Comparison of ENCODE assay signal across 10 cellular contexts in genomic region chr10:80509403-80510161, GRCh38. TPM values are rescaled to one million over a fixed set of nuclear protein-coding genes. Genes with fewer than 3 reads are reported as not detected.
DNase-seq lines count a peak whose midpoint lies in the region; ATAC-seq and TF ChIP-seq lines count a peak whose summit lies in the region.
"Had no signal": no experiment of that assay in that cellular context is flagged by ENCODE, and none has a peak within 500 bp of the region (broad histone marks: within the 10 kb centered on the region; RNA-seq: fewer than 3 reads in every experiment).

No MANE protein-coding gene starts in this region.

- H3K4me1 ChIP-seq in HCT116 (ENCODE audit: control insufficient read depth in 1 of 2, insufficient read depth in 2 of 2, low read length in 2 of 2) (peaks cover 55 to 67% of the 10 kb centered on the region in 2 experiments), sigmoid colon (peaks cover 0 to 23% (median 14%) of the 10 kb centered on the region in 4 donors)

- POLR2A ChIA-PET in HCT116 (lab: Charles Lee) = interaction anchor here (1.0 kb wide), 1 partner anchor 26 kb away, joined by 3 read pairs; no protein-coding TSS in a partner anchor
- POLR2A ChIA-PET in activated naive CD8-positive, alpha-beta T cell treated with anti-CD3 and anti-CD28 coated beads, Interleukin-2, amount 10 ng/mL, durations not matched to agents 7 days and 5 days (lab: Charles Lee) = interaction anchor here (2.3 kb wide), 1 partner anchor 9 kb away, joined by 5 read pairs; no protein-coding TSS in a partner anchor

- H2AFZ ChIP-seq in HCT116 (ENCODE audit: low read depth, low read length, poor library complexity, severe bottlenecking) = no peak overlapping the region

- no TSS peak for BruUV-seq in HCT116 (replicated peaks; lab: Mats Ljungman, UMichigan)

- H3K9ac ChIP-seq in HCT116 (ENCODE audit: low read length) = peak overlapping the region; percentile 37

- no peak for TF ChIP-seq EP300 in sigmoid colon (IDR thresholded peaks at IDR 0.05)

- TF ChIP-seq POLR2A in HCT116 (IDR thresholded peaks at IDR 0.05; ENCODE audit: borderline replicate concordance, extremely low read depth, insufficient read depth, insufficient read length) = no peak
- no peak for TF ChIP-seq POLR2A in sigmoid colon (IDR thresholded peaks at IDR 0.05)

- H3K4me3 ChIP-seq in HCT116 (replicated peaks in 1 of 2; ENCODE audit: low read depth in 1 of 2, low read length in 2 of 2) (peak overlapping the region; percentile 7 to 41), sigmoid colon (no peak overlapping the region)
- H3K4me3 ChIP-seq: SK-N-MC had no signal

- H3K27me3 Mint-ChIP-seq in activated naive CD8-positive, alpha-beta T cell treated with anti-CD3 and anti-CD28 coated beads, Interleukin-2, amount 10 ng/mL, durations not matched to agents 7 days and 5 days = no peaks in the 10 kb centered on the region

- H3K9me3 ChIP-seq in HCT116 (ENCODE audit: control insufficient read depth in 1 of 2, insufficient read depth in 1 of 2, low read depth in 1 of 2, low read length in 2 of 2) = no peaks in the 10 kb centered on the region
- H3K9me3 ChIP-seq in sigmoid colon = no peaks in the 10 kb centered on the region

- DNase-seq in HCT116 (ENCODE audit: low read depth, low spot score) = no peak
- DNase-seq in activated naive CD8-positive, alpha-beta T cell treated with anti-CD3 and anti-CD28 coated beads, Interleukin-2, amount 10 ng/mL, durations not matched to agents 7 days and 5 days = no peak
- peak; percentile 52 for DNase-seq in Right ventricle myocardium superior
- DNase-seq in sigmoid colon = peak; percentile 63
- no peak for DNase-seq in GOT3 (lab: John Stamatoyannopoulos, UW)
- no peak for DNase-seq in CD1c-positive myeloid dendritic cell (ENCODE audit: extremely low spot score)
- DNase-seq in DMS153 treated with DMSO at 0.1 percent for 48 hours (lab: John Stamatoyannopoulos, UW; ENCODE audit: unreplicated experiment) = no peak

- peaks cover 34% of the 10 kb centered on the region for H3K36me3 Mint-ChIP-seq in activated naive CD8-positive, alpha-beta T cell treated with anti-CD3 and anti-CD28 coated beads, Interleukin-2, amount 10 ng/mL, durations not matched to agents 7 days and 5 days

- no peaks in the 10 kb centered on the region for H3K27me3 ChIP-seq in HCT116 (ENCODE audit: insufficient read depth, low read length)
- no peaks in the 10 kb centered on the region for H3K27me3 ChIP-seq in sigmoid colon

- H3K4me3 Mint-ChIP-seq in activated naive CD8-positive, alpha-beta T cell treated with anti-CD3 and anti-CD28 coated beads, Interleukin-2, amount 10 ng/mL, durations not matched to agents 7 days and 5 days = no peak overlapping the region

- H3K4me1 Mint-ChIP-seq in activated naive CD8-positive, alpha-beta T cell treated with anti-CD3 and anti-CD28 coated beads, Interleukin-2, amount 10 ng/mL, durations not matched to agents 7 days and 5 days = peaks cover 35% of the 10 kb centered on the region

- H3K27ac Mint-ChIP-seq in activated naive CD8-positive, alpha-beta T cell treated with anti-CD3 and anti-CD28 coated beads, Interleukin-2, amount 10 ng/mL, durations not matched to agents 7 days and 5 days = peak overlapping the region; percentile 62

- ATAC-seq in HCT116 (peak; percentile 49), Right ventricle myocardium superior (ENCODE audit: poor library complexity) (peak; percentile 30), HG03108 (IDR thresholded peaks at IDR 0.05; ENCODE audit: unreplicated experiment) (no peak)
- no peak for ATAC-seq in activated naive CD8-positive, alpha-beta T cell treated with anti-CD3 and anti-CD28 coated beads, Interleukin-2, amount 10 ng/mL, durations not matched to agents 7 days and 5 days (ENCODE audit: low read depth)

- TF ChIP-seq RAD21 in HCT116 (IDR thresholded peaks at IDR 0.05; ENCODE audit: low read depth) = no peak

- H3K4me2 ChIP-seq in HCT116 (ENCODE audit: low read length) = peak overlapping the region; percentile 60

- RAD21 ChIA-PET in HCT116 (lab: Charles Lee; ENCODE audit: low non-redundant PET in 1 of 2, low total read pairs in 2 of 2, uncharacterized antibody in 2 of 2, unreplicated experiment in 2 of 2) = no interaction called here

- no peaks in the 10 kb centered on the region for H4K20me1 ChIP-seq in HCT116 (ENCODE audit: insufficient read depth)

- TF ChIP-seq CTCF in HCT116 (IDR thresholded peaks at IDR 0.05 in 2 of 3, conservative IDR thresholded peaks at IDR 0.05 in 1 of 3; ENCODE audit: borderline replicate concordance in 1 of 3, insufficient read depth in 1 of 3, low read depth in 2 of 3, low read length in 2 of 3) = no peak
- TF ChIP-seq CTCF in sigmoid colon (IDR thresholded peaks at IDR 0.05) = no peak

- 80 to 89% methylated on average over 18 of the region's 18 CpGs for WGBS in sigmoid colon, 2 donors

- H3K36me3 ChIP-seq in HCT116 (ENCODE audit: control insufficient read depth in 1 of 2, insufficient read depth in 2 of 2, low read length in 2 of 2) (peaks cover 18 to 32% of the 10 kb centered on the region in 2 experiments; a peak in 3 of 4 replicates), sigmoid colon (peaks cover 6 to 63% (median 33%) of the 10 kb centered on the region in 4 donors)

- CTCF ChIA-PET in HCT116 (lab: Charles Lee) = interaction anchor here (0.7 to 4.1 kb wide), 3 partner anchors 51 to 127 kb away, joined by 3 to 16 read pairs (median 5); no protein-coding TSS in a partner anchor

- H3K27ac ChIP-seq in HCT116 (ENCODE audit: low read depth, low read length) (peak overlapping the region; percentile 61), sigmoid colon (peak overlapping the region in 3 of 4 donors; percentile 1 to 55 (median 2))
- H3K27ac ChIP-seq: HL-60, SK-N-MC had no signal

- intact Hi-C loops in HCT116 (cut with micrococcal nuclease) = loop anchor here (10.0 kb wide), 1 partner anchor 255 kb away; no protein-coding TSS in a partner anchor
- intact Hi-C loops in Right ventricle myocardium superior (cut with DNase I) = loop anchor here (5.0 kb wide), 1 partner anchor 122 kb away; no protein-coding TSS in a partner anchor
- intact Hi-C loops in sigmoid colon (cut with DNase I) = no loop called here

- H3K9me2 ChIP-seq in HCT116 (ENCODE audit: insufficient read depth) = no peaks in the 10 kb centered on the region

- no peaks in the 10 kb centered on the region for H3K9me3 Mint-ChIP-seq in activated naive CD8-positive, alpha-beta T cell treated with anti-CD3 and anti-CD28 coated beads, Interleukin-2, amount 10 ng/mL, durations not matched to agents 7 days and 5 days

- H3K79me2 ChIP-seq in HCT116 (ENCODE audit: insufficient read depth, low read length) = peaks cover 35% of the 10 kb centered on the region; the same call in 1 of the 2 replicates

TF ChIP-seq in HCT116, 20 proteins besides CTCF, POLR2A, EP300 and RAD21:
- no peak for TF ChIP-seq EZH2 (IDR thresholded peaks at IDR 0.05)
- no peak for TF ChIP-seq ATF3 (IDR thresholded peaks at IDR 0.05)
- no peak for TF ChIP-seq TCF7L2 (IDR thresholded peaks at IDR 0.05; ENCODE audit: borderline replicate concordance, extremely low read depth, insufficient read depth, insufficient read length)
- TF ChIP-seq MAX (IDR thresholded peaks at IDR 0.05) = peak; percentile 43; the same call in 1 of the 2 replicates
- no peak for TF ChIP-seq ZNF274 (IDR thresholded peaks at IDR 0.05; ENCODE audit: low read depth, low read length)
- TF ChIP-seq ZFX (IDR thresholded peaks at IDR 0.05) = no peak
- no peak for TF ChIP-seq EGR1 (IDR thresholded peaks at IDR 0.05; ENCODE audit: low read depth)
- peak; percentile 78 for TF ChIP-seq SP1 (IDR thresholded peaks at IDR 0.05; ENCODE audit: low read depth)
- TF ChIP-seq JUND (IDR thresholded peaks at IDR 0.05) = peak; percentile 75
- TF ChIP-seq ELF1 (IDR thresholded peaks at IDR 0.05; ENCODE audit: borderline replicate concordance, low read depth) = no peak
- peak; percentile 38; the same call in 1 of the 2 replicates for TF ChIP-seq POLR2AphosphoS5 (IDR thresholded peaks at IDR 0.05; ENCODE audit: low read depth, low read length)
- TF ChIP-seq FOSL1 (IDR thresholded peaks at IDR 0.05; ENCODE audit: low read depth) = peak; percentile 68

RNA-seq across cellular contexts. Expression of gene SH2D4B, which starts 28.1 kb away (rescaled TPM):
- total RNA-seq in HCT116 (2021; ENCODE audit: unreplicated experiment) (0.22 TPM), Right ventricle myocardium superior (not detected), sigmoid colon (under 1 TPM in 1 of 4 donors, not detected in 3; 0.33 TPM)
- polyA plus RNA-seq in HCT116 (2012) = 0.04 TPM in 1 of 2 replicates, not detected in the other
- under 1 TPM; 0.14 to 0.22 TPM for total RNA-seq in activated naive CD8-positive, alpha-beta T cell treated with anti-CD3 and anti-CD28 coated beads, Interleukin-2, amount 10 ng/mL, durations not matched to agents 7 days and 5 days
- under 1 TPM in 1 of 3 donors, not detected in 2; 0.06 TPM for polyA plus RNA-seq in sigmoid colon

RNA-seq across cellular contexts. Expression of gene TSPAN14, which starts 55.5 kb away (rescaled TPM):
- 86.8 TPM for total RNA-seq in HCT116 (2021; ENCODE audit: unreplicated experiment)
- 61.9 and 66.2 TPM in 2 replicates for polyA plus RNA-seq in HCT116 (2012)
- total RNA-seq in activated naive CD8-positive, alpha-beta T cell treated with anti-CD3 and anti-CD28 coated beads, Interleukin-2, amount 10 ng/mL, durations not matched to agents 7 days and 5 days = 100 to 1,000 TPM in 1 of 2 experiments, 10 to 100 TPM in 1; 98.8 to 112 TPM
- 36.6 TPM for total RNA-seq in Right ventricle myocardium superior
- 10 to 100 TPM; 22.0 to 29.9 (median 23.9) TPM for total RNA-seq in sigmoid colon
- polyA plus RNA-seq in sigmoid colon = 10 to 100 TPM; 12.0 to 67.3 (median 14.1) TPM

Comparison
In these comparisons a context has a peak if more than half of its experiments do, and no peak if none do; other contexts are left out.
1. ATAC-seq: peak in HCT116 (single experiment) and Right ventricle myocardium superior (single experiment); none in activated naive CD8-positive, alpha-beta T cell treated with anti-CD3 and anti-CD28 coated beads, Interleukin-2, amount 10 ng/mL, durations not matched to agents 7 days and 5 days (single experiment) and HG03108 (single experiment).
2. DNase-seq: peak in Right ventricle myocardium superior (single experiment) and sigmoid colon (single experiment); none in HCT116 (single experiment), activated naive CD8-positive, alpha-beta T cell treated with anti-CD3 and anti-CD28 coated beads, Interleukin-2, amount 10 ng/mL, durations not matched to agents 7 days and 5 days (single experiment), GOT3 (single experiment), CD1c-positive myeloid dendritic cell (single experiment) and DMS153 treated with DMSO at 0.1 percent for 48 hours (single experiment).
3. H3K4me3 ChIP-seq: peak in HCT116 (2 of 2); none in sigmoid colon (0 of 4).